ENCODE assay signal across 27 cellular contexts in genomic region chr13:93767917-93768422, GRCh38.
A peak's percentile ranks its signal among the peaks of the same experiment; 100 is the strongest.
DNase-seq lines count a peak whose midpoint lies in the region; ATAC-seq, FAIRE-seq and TF ChIP-seq lines count a peak whose summit lies in the region.
"Had no signal": no experiment of that assay in that cellular context is flagged by ENCODE, and none has a peak within 500 bp of the region (broad histone marks: within the 10 kb centered on the region; RNA-seq: fewer than 3 reads in every experiment).

No MANE protein-coding gene starts in this region.

- no peak for FAIRE-seq in A549 (lab: Jason Lieb, UNC)
- FAIRE-seq: GM12878, TTC549 had no signal

- H3K4me2 ChIP-seq in A549: peak overlapping the region; percentile 19; the same call in 1 of the 3 replicates
- H3K4me2 ChIP-seq in hepatocyte: peak overlapping the region; percentile 67

- TF ChIP-seq POLR2A in A549 (IDR thresholded peaks at IDR 0.05; ENCODE audit: low read length): no peak

- H3K4me1 ChIP-seq in A549 (peaks cover 6% of the 10 kb centered on the region; the same call in 1 of the 3 replicates), hepatocyte (ENCODE audit: insufficient read depth) (peaks cover 28% of the 10 kb centered on the region)
- H3K4me1 ChIP-seq: foreskin keratinocyte, spleen had no signal

- no peak for TF ChIP-seq CTCF in A549 (IDR thresholded peaks at IDR 0.05)
- no peak for TF ChIP-seq CTCF in hepatocyte (IDR thresholded peaks at IDR 0.05; ENCODE audit: poor library complexity)
- TF ChIP-seq CTCF in nephron (IDR thresholded peaks at IDR 0.05; ENCODE audit: unreplicated experiment in 3 of 3): no peak

- no peak overlapping the region for H3K27ac ChIP-seq in A549
- peak overlapping the region; percentile 76 for H3K27ac ChIP-seq in hepatocyte
- H3K27ac ChIP-seq: foreskin keratinocyte, spleen had no signal

- CTCF ChIA-PET in A549 (lab: Yijun Ruan, JAX): no interaction called here

- no peaks in the 10 kb centered on the region for H3K79me2 ChIP-seq in hepatocyte

- no peaks in the 10 kb centered on the region for H3K27me3 Mint-ChIP-seq in nephron (ENCODE audit: low read depth)
- H3K27me3 Mint-ChIP-seq: stimulated activated memory B cell treated with anti-CD40 and anti-IgM and Interleukin-4, amounts not matched to agents 10 μg/mL and 1 μg/mL and 100 μg/mL, for 72 hours; T-cell had no signal

- TF ChIP-seq RAD21 in A549 (conservative IDR thresholded peaks at IDR 0.05 in 1 of 2, IDR thresholded peaks at IDR 0.05 in 1 of 2): no peak

- DNase-seq in A549 (ENCODE audit: low read depth in 1 of 2, low spot score in 1 of 2) (peak in 1 of 2 experiments; percentile 9), NCI-H82 (lab: John Stamatoyannopoulos, UW) (peak; percentile 52), hepatocyte (ENCODE audit: low spot score) (peak; percentile 34), KG1 (lab: John Stamatoyannopoulos, UW) (no peak), COLO829 (ENCODE audit: low spot score) (no peak), DMS79 treated with DMSO at 0.1 percent for 48 hours (lab: John Stamatoyannopoulos, UW) (no peak)
- DNase-seq: activated CD8-positive, alpha-beta memory T cell treated with anti-CD3 and anti-CD28 coated beads for 24 hours; activated gamma-delta T cell; activated naive CD8-positive, alpha-beta T cell treated with anti-CD3 and anti-CD28 coated beads, Interleukin-2, amount 50 U/mL, for 24 hours; activated T-cell treated with anti-CD3 and anti-CD28 coated beads, Interleukin-2, amount 50 U/mL, for 1 hour; BE2C; effector CD4-positive, alpha-beta T cell; foreskin keratinocyte; H7; NCI-H1105 treated with DMSO at 0.1 percent for 48 hours; NCI-H2081; NCI-H446 treated with DMSO at 0.1 percent for 48 hours; spleen; stimulated activated CD4-positive, alpha-beta T cell treated with anti-CD3 and anti-CD28 coated beads, Interleukin-2, amount 100 ng/mL, for 48 hours; T-cell had no signal

- no peak for ATAC-seq in A549
- no peak for ATAC-seq in HG02885 (IDR thresholded peaks at IDR 0.05; ENCODE audit: poor library complexity, unreplicated experiment)
- ATAC-seq: activated naive CD8-positive, alpha-beta T cell treated with anti-CD3 and anti-CD28 coated beads, Interleukin-2, amount 50 U/mL, for 24 hours; esophagus mucosa; foreskin keratinocyte; GM12878; Panc1; stimulated activated memory B cell treated with anti-CD40 and anti-IgM and Interleukin-4, amounts not matched to agents 10 μg/mL and 1 μg/mL and 100 μg/mL, for 72 hours; T-cell had no signal

- POLR2A ChIA-PET in A549 (lab: Yijun Ruan, JAX): no interaction called here

- H3K4me3 Mint-ChIP-seq in nephron: no peak overlapping the region
- H3K4me3 Mint-ChIP-seq: activated naive CD8-positive, alpha-beta T cell treated with anti-CD3 and anti-CD28 coated beads, Interleukin-2, amount 50 U/mL, for 24 hours; stimulated activated memory B cell treated with anti-CD40 and anti-IgM and Interleukin-4, amounts not matched to agents 10 μg/mL and 1 μg/mL and 100 μg/mL, for 72 hours; T-cell had no signal

- H3K27ac Mint-ChIP-seq in nephron: peak overlapping the region; percentile 59 to 76 (median 66)
- H3K27ac Mint-ChIP-seq: activated naive CD8-positive, alpha-beta T cell treated with anti-CD3 and anti-CD28 coated beads, Interleukin-2, amount 50 U/mL, for 24 hours; stimulated activated memory B cell treated with anti-CD40 and anti-IgM and Interleukin-4, amounts not matched to agents 10 μg/mL and 1 μg/mL and 100 μg/mL, for 72 hours; T-cell had no signal

- H3K9me3 Mint-ChIP-seq in nephron: peaks cover 3% of the 10 kb centered on the region
- H3K9me3 Mint-ChIP-seq: activated naive CD8-positive, alpha-beta T cell treated with anti-CD3 and anti-CD28 coated beads, Interleukin-2, amount 50 U/mL, for 24 hours had no signal

- no peaks in the 10 kb centered on the region for H3K36me3 Mint-ChIP-seq in nephron (ENCODE audit: low read depth)
- H3K36me3 Mint-ChIP-seq: stimulated activated memory B cell treated with anti-CD40 and anti-IgM and Interleukin-4, amounts not matched to agents 10 μg/mL and 1 μg/mL and 100 μg/mL, for 72 hours; T-cell had no signal

- H2AFZ ChIP-seq in hepatocyte: no peak overlapping the region

- H3K36me3 ChIP-seq in hepatocyte (replicated peaks; ENCODE audit: insufficient read depth, low read depth): no peaks in the 10 kb centered on the region
- H3K36me3 ChIP-seq: BE2C, spleen had no signal

- H3K4me1 Mint-ChIP-seq in nephron: peaks cover 54% of the 10 kb centered on the region
- H3K4me1 Mint-ChIP-seq: activated naive CD8-positive, alpha-beta T cell treated with anti-CD3 and anti-CD28 coated beads, Interleukin-2, amount 50 U/mL, for 24 hours; stimulated activated memory B cell treated with anti-CD40 and anti-IgM and Interleukin-4, amounts not matched to agents 10 μg/mL and 1 μg/mL and 100 μg/mL, for 72 hours; T-cell had no signal

- no peak for TF ChIP-seq EP300 in A549 (IDR thresholded peaks at IDR 0.05)

- no peaks in the 10 kb centered on the region for H3K9me3 ChIP-seq in A549
- H3K9me3 ChIP-seq in hepatocyte (ENCODE audit: low read depth): no peaks in the 10 kb centered on the region
- H3K9me3 ChIP-seq: BE2C had no signal

- WGBS in A549 (ENCODE audit: missing lambda C conversion rate): 22% methylated on average over 4 of the region's 4 CpGs
- 59% methylated on average over 4 of the region's 4 CpGs for WGBS in hepatocyte (ENCODE audit: low lambda C conversion rate, missing lambda C conversion rate)

- H4K20me1 ChIP-seq in hepatocyte (ENCODE audit: insufficient read depth, poor library complexity, severe bottlenecking): no peaks in the 10 kb centered on the region

- no peak overlapping the region for H3K4me3 ChIP-seq in A549
- H3K4me3 ChIP-seq in hepatocyte: no peak overlapping the region
- H3K4me3 ChIP-seq: GM12878, spleen had no signal

- no peaks in the 10 kb centered on the region for H3K27me3 ChIP-seq in hepatocyte
- H3K27me3 ChIP-seq: BE2C, foreskin keratinocyte, spleen had no signal

- no peaks in the 10 kb centered on the region for H3K9me2 ChIP-seq in hepatocyte (replicated peaks; ENCODE audit: insufficient read depth)

TF ChIP-seq in A549, 52 proteins besides CTCF, POLR2A, EP300 and RAD21:
- no peak for TF ChIP-seq BHLHE40 (IDR thresholded peaks at IDR 0.05; ENCODE audit: low read depth, low read length)
- peak; percentile 81 for TF ChIP-seq MAFK (IDR thresholded peaks at IDR 0.05; ENCODE audit: partially characterized antibody)

Comparison
In these comparisons a context has a peak if more than half of its experiments do, and no peak if none do; other contexts are left out.
1. DNase-seq: peak in NCI-H82 (single experiment) and hepatocyte (single experiment); none in KG1 (single experiment), COLO829 (single experiment) and DMS79 treated with DMSO at 0.1 percent for 48 hours (single experiment).